In genomic region chr6:19399406-19399805, GRCh38 we compare ENCODE assay signal across 14 cellular contexts.
DNase-seq lines count a peak whose midpoint lies in the region; ATAC-seq and TF ChIP-seq lines count a peak whose summit lies in the region.
"Had no signal": no experiment of that assay in that cellular context is flagged by ENCODE, and none has a peak within 500 bp of the region (broad histone marks: within the 10 kb centered on the region; RNA-seq: fewer than 3 reads in every experiment).

No MANE protein-coding gene starts in this region.

- TF ChIP-seq CTCF in heart right ventricle (IDR thresholded peaks at IDR 0.05) (no peak), astrocyte of the cerebellum (IDR thresholded peaks at IDR 0.05; ENCODE audit: low read depth, low read length, missing control alignments) (no peak), uterus (IDR thresholded peaks at IDR 0.05) (no peak), MCF 10A (IDR thresholded peaks at IDR 0.05; ENCODE audit: unreplicated experiment) (no peak)
- no peak for TF ChIP-seq CTCF in CD4-positive, alpha-beta T cell (IDR thresholded peaks at IDR 0.05)

- H3K4me3 Mint-ChIP-seq in MCF 10A (ENCODE audit: unreplicated experiment), result no peak overlapping the region
- no peak overlapping the region for H3K4me3 Mint-ChIP-seq in CD4-positive, alpha-beta T cell
- H3K4me3 Mint-ChIP-seq: nephron had no signal

- H3K4me3 ChIP-seq in heart right ventricle (no peak overlapping the region), astrocyte of the cerebellum (ENCODE audit: low read depth, low read length) (no peak overlapping the region), uterus (no peak overlapping the region)
- H3K4me3 ChIP-seq: body of pancreas had no signal

- intact Hi-C loops in left cardiac atrium (cut with DNase I), result no loop called here
- intact Hi-C loops in heart right ventricle (cut with DNase I), result no loop called here
- intact Hi-C loops in uterus (cut with DNase I; ENCODE audit: low total_unique reads), result no loop called here
- intact Hi-C loops in MCF 10A (cut with micrococcal nuclease), result no loop called here
- intact Hi-C loops in CD4-positive, alpha-beta T cell (cut with DNase I, micrococcal nuclease), result no loop called here

- in situ Hi-C loops in astrocyte of the cerebellum (cut with HindIII; ENCODE audit: low sequenced_read_pairs), result no loop called here

- no peak for TF ChIP-seq POLR2A in uterus (IDR thresholded peaks at IDR 0.05)

- H3K27me3 ChIP-seq in heart right ventricle (no peaks in the 10 kb centered on the region), uterus (no peaks in the 10 kb centered on the region)
- H3K27me3 ChIP-seq in CD4-positive, alpha-beta T cell (ENCODE audit: control insufficient read depth, insufficient read depth, low read length), result no peaks in the 10 kb centered on the region
- H3K27me3 ChIP-seq: body of pancreas had no signal

- H3K27me3 Mint-ChIP-seq in MCF 10A (ENCODE audit: insufficient read depth, unreplicated experiment), result no peaks in the 10 kb centered on the region
- H3K27me3 Mint-ChIP-seq in CD4-positive, alpha-beta T cell, result no peaks in the 10 kb centered on the region

- no peaks in the 10 kb centered on the region for H3K36me3 Mint-ChIP-seq in MCF 10A (ENCODE audit: insufficient read depth, unreplicated experiment)
- H3K36me3 Mint-ChIP-seq in CD4-positive, alpha-beta T cell (ENCODE audit: low read depth), result no peaks in the 10 kb centered on the region

- H3K36me3 ChIP-seq in heart right ventricle (no peaks in the 10 kb centered on the region), uterus (no peaks in the 10 kb centered on the region)

- ATAC-seq in left cardiac atrium, result no peak
- ATAC-seq in heart right ventricle, result no peak
- no peak for ATAC-seq in CD4-positive, alpha-beta T cell (ENCODE audit: poor library complexity)
- ATAC-seq in GM18511 (IDR thresholded peaks at IDR 0.05; ENCODE audit: unreplicated experiment), result no peak
- ATAC-seq: body of pancreas had no signal

- DNase-seq in left cardiac atrium (peak; percentile 31), heart right ventricle (no peak), astrocyte of the cerebellum (ENCODE audit: low read depth) (peak; percentile 78), iris pigment epithelial cell (ENCODE audit: low read depth) (peak; percentile 75), uterus (peak; percentile 37 to 58), MCF 10A (ENCODE audit: unreplicated experiment) (no peak)
- no peak for DNase-seq in CD4-positive, alpha-beta T cell
- DNase-seq: activated CD4-positive, alpha-beta T cell treated with anti-CD3 and anti-CD28 coated beads, Interleukin-2, amount 50 U/mL, for 4 hours; MV-4-11; NCI-H526 treated with DMSO at 0.1 percent for 48 hours; SHP77 had no signal

- CTCF ChIA-PET in MCF 10A (lab: Yijun Ruan, JAX), result no interaction called here
- CTCF ChIA-PET in CD4-positive, alpha-beta T cell (lab: Charles Lee), result no interaction called here

- BruUV-seq in MCF 10A (replicated peaks; lab: Mats Ljungman, UMichigan), result no TSS peak

- WGBS in heart right ventricle, 2 donors, result 77 to 83% methylated on average over 7 of the region's 7 CpGs

- H3K4me1 Mint-ChIP-seq in MCF 10A (ENCODE audit: insufficient read depth, unreplicated experiment), result no peaks in the 10 kb centered on the region
- no peaks in the 10 kb centered on the region for H3K4me1 Mint-ChIP-seq in CD4-positive, alpha-beta T cell (ENCODE audit: low read depth)
- H3K4me1 Mint-ChIP-seq: nephron had no signal

- POLR2A ChIA-PET in MCF 10A (lab: Yijun Ruan, JAX), result no interaction called here
- POLR2A ChIA-PET in CD4-positive, alpha-beta T cell (lab: Charles Lee), result no interaction called here

- H3K27ac Mint-ChIP-seq in MCF 10A (ENCODE audit: low read depth, unreplicated experiment), result no peak overlapping the region
- no peak overlapping the region for H3K27ac Mint-ChIP-seq in CD4-positive, alpha-beta T cell
- H3K27ac Mint-ChIP-seq: nephron had no signal

- H3K27ac ChIP-seq in heart right ventricle (no peak overlapping the region), uterus (peak overlapping the region; percentile 38 to 56)
- H3K27ac ChIP-seq in CD4-positive, alpha-beta T cell (ENCODE audit: low read depth, low read length), result no peak overlapping the region
- H3K27ac ChIP-seq: body of pancreas had no signal

- H3K4me1 ChIP-seq in heart right ventricle (no peaks in the 10 kb centered on the region), uterus (no peaks in the 10 kb centered on the region)
- H3K4me1 ChIP-seq: body of pancreas had no signal

- no peaks in the 10 kb centered on the region for H3K9me3 Mint-ChIP-seq in MCF 10A (ENCODE audit: unreplicated experiment)
- H3K9me3 Mint-ChIP-seq in CD4-positive, alpha-beta T cell, result peaks cover 16% of the 10 kb centered on the region

- peaks cover 0 to 35% (median 6%) of the 10 kb centered on the region in 11 donors for H3K9me3 ChIP-seq in heart right ventricle
- H3K9me3 ChIP-seq in uterus, result peaks cover 0 to 5% of the 10 kb centered on the region in 2 donors
- H3K9me3 ChIP-seq in CD4-positive, alpha-beta T cell (ENCODE audit: control insufficient read depth, low read length), result peaks cover 10% of the 10 kb centered on the region

Comparison
In these comparisons a context has a peak if more than half of its experiments do, and no peak if none do; other contexts are left out.
1. DNase-seq: peak in left cardiac atrium (single experiment), astrocyte of the cerebellum (single experiment), iris pigment epithelial cell (single experiment) and uterus (2 of 2); none in heart right ventricle (0 of 2), MCF 10A (single experiment) and CD4-positive, alpha-beta T cell (0 of 10).
2. H3K27ac ChIP-seq: peak in uterus (2 of 2); none in heart right ventricle (0 of 10) and CD4-positive, alpha-beta T cell (single experiment).